18 cellular contexts compared by ENCODE assay signal in genomic region chr6:5099537-5099936, GRCh38. TPM values are rescaled to one million over a fixed set of nuclear protein-coding genes. Genes with fewer than 3 reads are reported as not detected.
A peak's percentile ranks its signal among the peaks of the same experiment; 100 is the strongest.
DNase-seq lines count a peak whose midpoint lies in the region; TF ChIP-seq lines count a peak whose summit lies in the region.
"Had no signal": no experiment of that assay in that cellular context is flagged by ENCODE, and none has a peak within 500 bp of the region (broad histone marks: within the 10 kb centered on the region; RNA-seq: fewer than 3 reads in every experiment).

No MANE protein-coding gene starts in this region.

- peak overlapping the region in 1 of 7 donors; percentile 49 for H3K27ac Mint-ChIP-seq in CD14-positive monocyte
- H3K27ac Mint-ChIP-seq: CD8-positive, alpha-beta T cell; GM23338 had no signal

- H3K4me3 Mint-ChIP-seq in CD14-positive monocyte, result no peak overlapping the region
- H3K4me3 Mint-ChIP-seq: CD8-positive, alpha-beta T cell; GM23338 had no signal

- DNase-seq in CD14-positive monocyte (ENCODE audit: low spot score), result peak; percentile 10
- peak; percentile 50 for DNase-seq in HT1080 (ENCODE audit: low read depth)
- peak; percentile 37 for DNase-seq in mammary epithelial cell
- peak; percentile 54 for DNase-seq in kidney tubule cell (ENCODE audit: low spot score)
- no peak for DNase-seq in 8988T
- DNase-seq in RWPE1 (ENCODE audit: low spot score), result no peak
- DNase-seq in NCI-H1092 (lab: John Stamatoyannopoulos, UW), result no peak
- DNase-seq: CD8-positive, alpha-beta T cell; DMS53; EL; NCI-H1105 treated with DMSO at 0.1 percent for 48 hours; NCI-H187 treated with DMSO at 0.1 percent for 48 hours; NCI-H2227 treated with DMSO at 0.1 percent for 48 hours; NCI-H510A treated with DMSO at 0.1 percent for 48 hours; NCI-H82; SJCRH30 had no signal

- no peaks in the 10 kb centered on the region for H3K27me3 ChIP-seq in mammary epithelial cell (ENCODE audit: insufficient read depth, low read length)
- H3K27me3 ChIP-seq: BLaER1, SJCRH30 had no signal

- TF ChIP-seq CTCF in CD14-positive monocyte (IDR thresholded peaks at IDR 0.05) (no peak), mammary epithelial cell (conservative IDR thresholded peaks at IDR 0.05 in 1 of 2, IDR thresholded peaks at IDR 0.05 in 1 of 2; ENCODE audit: extremely low read depth in 1 of 2, insufficient read depth in 1 of 2, low read depth in 1 of 2, low read length in 2 of 2) (no peak), RWPE1 (conservative IDR thresholded peaks at IDR 0.05; ENCODE audit: low read depth) (no peak)

- dilution Hi-C loops in mammary epithelial cell (cut with HindIII; ENCODE audit: low sequenced_read_pairs), result no loop called here

- H3K27ac ChIP-seq in mammary epithelial cell (ENCODE audit: insufficient read depth, low read depth, low read length) (no peak overlapping the region), RWPE1 (no peak overlapping the region)
- H3K27ac ChIP-seq: BLaER1, SJCRH30 had no signal

- H2AFZ ChIP-seq in mammary epithelial cell (ENCODE audit: low read depth, low read length), result no peak overlapping the region
- H2AFZ ChIP-seq: GM23338 had no signal

- 97% methylated on average over 3 of the region's 3 CpGs for WGBS in mammary epithelial cell (ENCODE audit: low coverage, missing lambda C conversion rate)

- CTCF ChIA-PET in mammary epithelial cell (lab: Charles Lee; ENCODE audit: low non-redundant PET) (no interaction called here), RWPE1 (lab: Yijun Ruan, JAX) (no interaction called here)

- H3K9me3 ChIP-seq in mammary epithelial cell (replicated peaks; ENCODE audit: insufficient read depth, low read length), result no peaks in the 10 kb centered on the region
- H3K9me3 ChIP-seq: SJCRH30 had no signal

- in situ Hi-C loops in mammary epithelial cell (cut with MboI; ENCODE audit: low sequenced_read_pairs in 2 of 2), result no loop called here

- H4K20me1 ChIP-seq in mammary epithelial cell (ENCODE audit: insufficient read depth, low read length), result no peaks in the 10 kb centered on the region
- H4K20me1 ChIP-seq: BLaER1 had no signal

- no peak overlapping the region for H3K9ac ChIP-seq in mammary epithelial cell (ENCODE audit: insufficient read depth, low read length)
- H3K9ac ChIP-seq: BLaER1 had no signal

- H3K4me1 Mint-ChIP-seq in CD14-positive monocyte, result peaks cover 41% of the 10 kb centered on the region
- H3K4me1 Mint-ChIP-seq: GM23338 had no signal

- H3K36me3 Mint-ChIP-seq in CD14-positive monocyte, result no peaks in the 10 kb centered on the region
- H3K36me3 Mint-ChIP-seq: CD8-positive, alpha-beta T cell had no signal

- BruUV-seq in mammary epithelial cell (replicated peaks; lab: Mats Ljungman, UMichigan), result no TSS peak

- peaks cover 1% of the 10 kb centered on the region for H3K4me1 ChIP-seq in mammary epithelial cell (ENCODE audit: insufficient read depth, low read length)

- peaks cover 0 to 5% (median 4%) of the 10 kb centered on the region in 3 donors for H3K27me3 Mint-ChIP-seq in CD14-positive monocyte (ENCODE audit: low read depth in 3 of 3)

- H3K4me3 ChIP-seq in mammary epithelial cell (replicated peaks in 1 of 3; ENCODE audit: insufficient read depth in 1 of 3, low read depth in 2 of 3, low read length in 3 of 3), result no peak overlapping the region
- H3K4me3 ChIP-seq: BLaER1, GM23338, SJCRH30 had no signal

- H3K4me2 ChIP-seq in mammary epithelial cell (ENCODE audit: insufficient read depth, low read depth, low read length), result no peak overlapping the region
- H3K4me2 ChIP-seq: BLaER1, GM23338 had no signal

- peaks cover 0 to 3% (median 0%) of the 10 kb centered on the region in 7 donors for H3K9me3 Mint-ChIP-seq in CD14-positive monocyte
- H3K9me3 Mint-ChIP-seq: CD8-positive, alpha-beta T cell had no signal

- no peaks in the 10 kb centered on the region for H3K79me2 ChIP-seq in mammary epithelial cell (ENCODE audit: insufficient read depth, low read length)

- no peaks in the 10 kb centered on the region for H3K36me3 ChIP-seq in mammary epithelial cell (ENCODE audit: insufficient read depth, low read length)
- H3K36me3 ChIP-seq: BLaER1, SJCRH30 had no signal

- intact Hi-C loops in CD14-positive monocyte (cut with micrococcal nuclease), result no loop called here
- intact Hi-C loops in mammary epithelial cell (cut with micrococcal nuclease), result no loop called here

- POLR2A ChIA-PET in RWPE1 (lab: Yijun Ruan, JAX; ENCODE audit: low non-redundant PET), result no interaction called here

RNA-seq across cellular contexts. Expression of gene PPP1R3G, which starts 14.4 kb away (rescaled TPM):
- polyA plus RNA-seq in CD14-positive monocyte, result under 1 TPM; 0.13 to 0.15 TPM
- total RNA-seq in HT1080 (2014; rRNA removed; shearing (Covaris generic)), result 0.13 TPM in 1 of 2 replicates, not detected in the other
- polyA plus RNA-seq in HT1080 (2015; cell fraction: cytosol; rRNA removed), result 0.02 and 0.06 TPM in 2 replicates
- polyA plus RNA-seq in HT1080 (2015; cell fraction: nucleus; rRNA removed), result 0.02 TPM in 1 of 2 replicates, not detected in the other
- total RNA-seq in mammary epithelial cell, result under 1 TPM in 1 of 2 donors, not detected in 1; 0.67 TPM
- 0.03 TPM for polyA plus RNA-seq in mammary epithelial cell
- not detected for polyA minus RNA-seq in mammary epithelial cell
- total RNA-seq: CD8-positive, alpha-beta T cell had no signal

Comparison
In these comparisons a context has a peak if more than half of its experiments do, and no peak if none do; other contexts are left out.
1. DNase-seq: peak in CD14-positive monocyte (single experiment), HT1080 (single experiment), mammary epithelial cell (single experiment) and kidney tubule cell (single experiment); none in 8988T (single experiment), RWPE1 (single experiment) and NCI-H1092 (single experiment).